ENCODE assay signal across 18 cellular contexts in the genomic region with DNA sequence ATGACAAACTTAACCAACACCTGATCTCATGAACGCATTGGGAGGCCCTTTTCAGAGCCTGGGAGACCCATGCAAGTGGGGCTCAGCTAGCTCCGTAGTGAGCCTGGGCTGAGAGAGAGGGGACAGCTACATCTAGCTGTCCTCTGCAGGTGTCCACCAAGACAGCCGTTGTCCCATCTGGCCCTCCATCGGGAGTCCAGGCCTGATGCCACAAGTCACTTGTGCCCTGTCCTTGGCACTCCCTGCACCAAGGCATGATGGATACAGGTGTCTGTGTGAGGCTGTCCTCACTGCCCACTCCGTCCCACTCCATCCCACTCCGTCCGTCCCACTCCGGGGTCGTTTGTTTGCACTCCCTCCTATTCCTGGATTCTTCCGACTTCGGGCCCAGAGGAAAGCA. TPM values are rescaled to one million over a fixed set of nuclear protein-coding genes. Genes with fewer than 3 reads are reported as not detected.
DNase-seq lines count a peak whose midpoint lies in the region; ATAC-seq and TF ChIP-seq lines count a peak whose summit lies in the region.
"Had no signal": no experiment of that assay in that cellular context is flagged by ENCODE, and none has a peak within 500 bp of the region (broad histone marks: within the 10 kb centered on the region; RNA-seq: fewer than 3 reads in every experiment).

No MANE protein-coding gene starts in this region.

- H3K27ac ChIP-seq in coronary artery (no peak overlapping the region), neural progenitor cell (no peak overlapping the region)
- H3K27ac ChIP-seq: BLaER1, esophagus muscularis mucosa, KMS-11 had no signal

- intact Hi-C loops in activated CD4-positive, alpha-beta T cell treated with anti-CD3 and anti-CD28 coated beads for 36 hours (cut with DNase I, micrococcal nuclease): no loop called here

- no peak for ATAC-seq in activated CD4-positive, alpha-beta T cell treated with anti-CD3 and anti-CD28 coated beads for 36 hours
- ATAC-seq in stimulated activated naive B cell treated with anti-CD40 and anti-IgM and Interleukin-4, amounts not matched to agents 10 μg/mL and 1 μg/mL and 100 μg/mL, for 72 hours (replicated peaks): no peak

- H3K36me3 Mint-ChIP-seq in activated CD4-positive, alpha-beta T cell treated with anti-CD3 and anti-CD28 coated beads for 36 hours (ENCODE audit: low read depth): peaks cover 11% of the 10 kb centered on the region
- peaks cover 17% of the 10 kb centered on the region for H3K36me3 Mint-ChIP-seq in neural progenitor cell
- peaks cover 8 to 9% of the 10 kb centered on the region in 2 donors for H3K36me3 Mint-ChIP-seq in stimulated activated naive B cell treated with anti-CD40 and anti-IgM and Interleukin-4, amounts not matched to agents 10 μg/mL and 1 μg/mL and 100 μg/mL, for 72 hours

- peaks cover 24% of the 10 kb centered on the region for H4K20me1 ChIP-seq in neural progenitor cell (ENCODE audit: low read depth)

- no peaks in the 10 kb centered on the region for H3K27me3 Mint-ChIP-seq in activated CD4-positive, alpha-beta T cell treated with anti-CD3 and anti-CD28 coated beads for 36 hours
- peaks cover 3% of the 10 kb centered on the region for H3K27me3 Mint-ChIP-seq in neural progenitor cell (ENCODE audit: insufficient read depth, low read depth)
- H3K27me3 Mint-ChIP-seq in stimulated activated naive B cell treated with anti-CD40 and anti-IgM and Interleukin-4, amounts not matched to agents 10 μg/mL and 1 μg/mL and 100 μg/mL, for 72 hours: no peaks in the 10 kb centered on the region

- H3K36me3 ChIP-seq in H7 (replicated peaks; ENCODE audit: control insufficient read depth, insufficient read depth, low read length) (peaks cover 5% of the 10 kb centered on the region), neural progenitor cell (no peaks in the 10 kb centered on the region)

- peaks cover 2% of the 10 kb centered on the region for H3K9me3 Mint-ChIP-seq in activated CD4-positive, alpha-beta T cell treated with anti-CD3 and anti-CD28 coated beads for 36 hours (ENCODE audit: low read depth)
- peaks cover 43% of the 10 kb centered on the region for H3K9me3 Mint-ChIP-seq in neural progenitor cell
- peaks cover 1 to 3% of the 10 kb centered on the region in 2 donors for H3K9me3 Mint-ChIP-seq in stimulated activated naive B cell treated with anti-CD40 and anti-IgM and Interleukin-4, amounts not matched to agents 10 μg/mL and 1 μg/mL and 100 μg/mL, for 72 hours

- DNase-seq in activated CD4-positive, alpha-beta T cell treated with anti-CD3 and anti-CD28 coated beads for 36 hours: no peak
- no peak for DNase-seq in activated CD4-positive, alpha-beta T cell treated with anti-CD3 and anti-CD28 coated beads, Interleukin-2, amount 50 U/mL, for 1 hour
- DNase-seq in H7 (peak; percentile 14), coronary artery (ENCODE audit: low spot score) (peak; percentile 71), neural progenitor cell (ENCODE audit: low spot score) (no peak), MV-4-11 (lab: John Stamatoyannopoulos, UW) (no peak)
- no peak for DNase-seq in stimulated activated CD4-positive, alpha-beta T cell treated with anti-CD3 and anti-CD28 coated beads, Interleukin-2, amount 100 ng/mL, for 24 hours
- no peak for DNase-seq in stimulated activated naive B cell treated with anti-CD40 and anti-IgM and Interleukin-4, amounts not matched to agents 10 μg/mL and 1 μg/mL and 100 μg/mL, for 72 hours
- DNase-seq: activated CD4-positive, alpha-beta T cell treated with anti-CD3 and anti-CD28 coated beads for 1 hour; DMS153; HFFc6; NCI-H1092 treated with DMSO at 0.1 percent for 48 hours; NCI-H524 treated with DMSO at 0.1 percent for 48 hours; stimulated activated CD4-positive, alpha-beta T cell treated with anti-CD3 and anti-CD28 coated beads, Interleukin-12 subunit alpha, Interleukin-12 subunit beta, amount 100 ng/mL, for 4 hours; T1000 had no signal

- peaks cover 32% of the 10 kb centered on the region for H3K79me2 ChIP-seq in neural progenitor cell (ENCODE audit: low read depth)

- peaks cover 14% of the 10 kb centered on the region for H3K9me3 ChIP-seq in neural progenitor cell (ENCODE audit: low read depth)
- H3K9me3 ChIP-seq: esophagus muscularis mucosa had no signal

- no peak for TF ChIP-seq CTCF in coronary artery (IDR thresholded peaks at IDR 0.05)
- TF ChIP-seq CTCF in neural progenitor cell (IDR thresholded peaks at IDR 0.05): no peak

- CTCF ChIA-PET in activated CD4-positive, alpha-beta T cell treated with anti-CD3 and anti-CD28 coated beads for 36 hours (lab: Charles Lee): no interaction called here

- H3K27me3 ChIP-seq in H7 (ENCODE audit: control insufficient read depth, insufficient read depth, low read length) (no peaks in the 10 kb centered on the region), neural progenitor cell (no peaks in the 10 kb centered on the region)
- H3K27me3 ChIP-seq: BLaER1, esophagus muscularis mucosa had no signal

- no peak overlapping the region for H3K9ac ChIP-seq in neural progenitor cell
- H3K9ac ChIP-seq: BLaER1, KMS-11 had no signal

- peaks cover 16% of the 10 kb centered on the region for H3K4me1 Mint-ChIP-seq in activated CD4-positive, alpha-beta T cell treated with anti-CD3 and anti-CD28 coated beads for 36 hours
- H3K4me1 Mint-ChIP-seq in neural progenitor cell: peaks cover 7% of the 10 kb centered on the region
- peaks cover 8 to 23% of the 10 kb centered on the region in 2 donors for H3K4me1 Mint-ChIP-seq in stimulated activated naive B cell treated with anti-CD40 and anti-IgM and Interleukin-4, amounts not matched to agents 10 μg/mL and 1 μg/mL and 100 μg/mL, for 72 hours

- H3K27ac Mint-ChIP-seq in activated CD4-positive, alpha-beta T cell treated with anti-CD3 and anti-CD28 coated beads for 36 hours: no peak overlapping the region
- H3K27ac Mint-ChIP-seq in neural progenitor cell: no peak overlapping the region
- H3K27ac Mint-ChIP-seq in stimulated activated naive B cell treated with anti-CD40 and anti-IgM and Interleukin-4, amounts not matched to agents 10 μg/mL and 1 μg/mL and 100 μg/mL, for 72 hours: no peak overlapping the region
- H3K27ac Mint-ChIP-seq: HFFc6 had no signal

- H3K4me3 Mint-ChIP-seq in activated CD4-positive, alpha-beta T cell treated with anti-CD3 and anti-CD28 coated beads for 36 hours: peak overlapping the region; percentile 38
- peak overlapping the region; percentile 73 for H3K4me3 Mint-ChIP-seq in neural progenitor cell
- peak overlapping the region in 1 of 2 donors; percentile 9 for H3K4me3 Mint-ChIP-seq in stimulated activated naive B cell treated with anti-CD40 and anti-IgM and Interleukin-4, amounts not matched to agents 10 μg/mL and 1 μg/mL and 100 μg/mL, for 72 hours
- H3K4me3 Mint-ChIP-seq: HFFc6 had no signal

- no peak overlapping the region for H3K4me2 ChIP-seq in neural progenitor cell
- H3K4me2 ChIP-seq: BLaER1, KMS-11 had no signal

- H2AFZ ChIP-seq in neural progenitor cell (replicated peaks): no peak overlapping the region

- H3F3A ChIP-seq in neural progenitor cell (ENCODE audit: low read depth): peaks cover 4% of the 10 kb centered on the region

- POLR2A ChIA-PET in activated CD4-positive, alpha-beta T cell treated with anti-CD3 and anti-CD28 coated beads for 36 hours (lab: Charles Lee): no interaction called here

- H3K4me1 ChIP-seq in neural progenitor cell: peaks cover 10% of the 10 kb centered on the region

- no peak overlapping the region for H3K4me3 ChIP-seq in H7 (ENCODE audit: insufficient read depth, low read depth, low read length)
- no peak overlapping the region for H3K4me3 ChIP-seq in coronary artery
- H3K4me3 ChIP-seq in neural progenitor cell: no peak overlapping the region
- H3K4me3 ChIP-seq: BLaER1, esophagus muscularis mucosa had no signal

RNA-seq across cellular contexts. Expression of gene EDF1, which starts 2.5 kb away (rescaled TPM):
- 100 to 1,000 TPM; 282 to 320 TPM for total RNA-seq in activated CD4-positive, alpha-beta T cell treated with anti-CD3 and anti-CD28 coated beads for 36 hours
- total RNA-seq in H7 (2014; rRNA removed; shearing (Covaris generic)): 213 and 240 TPM in 2 replicates
- 269 and 293 TPM in 2 replicates for total RNA-seq in neural progenitor cell (ENCODE audit: low replicate concordance)

RNA-seq across cellular contexts. Expression of gene MAMDC4, which starts 16.5 kb away (rescaled TPM):
- total RNA-seq in activated CD4-positive, alpha-beta T cell treated with anti-CD3 and anti-CD28 coated beads for 36 hours: 10 to 100 TPM; 16.6 to 17.5 TPM
- 1.2 and 3.0 TPM in 2 replicates for total RNA-seq in H7 (2014; rRNA removed; shearing (Covaris generic))
- 2.6 and 8.3 TPM in 2 replicates for total RNA-seq in neural progenitor cell (ENCODE audit: low replicate concordance)

RNA-seq across cellular contexts. Expression of gene TRAF2, which starts 17.7 kb away (rescaled TPM):
- total RNA-seq in activated CD4-positive, alpha-beta T cell treated with anti-CD3 and anti-CD28 coated beads for 36 hours: 10 to 100 TPM; 37.4 to 46.2 TPM
- total RNA-seq in H7 (2014; rRNA removed; shearing (Covaris generic)): 40.9 and 48.6 TPM in 2 replicates
- total RNA-seq in neural progenitor cell (ENCODE audit: low replicate concordance): 16.1 and 33.9 TPM in 2 replicates

RNA-seq across cellular contexts. Expression of gene PHPT1, which starts 19.4 kb away (rescaled TPM):
- 10 to 100 TPM; 94.5 to 98.9 TPM for total RNA-seq in activated CD4-positive, alpha-beta T cell treated with anti-CD3 and anti-CD28 coated beads for 36 hours
- total RNA-seq in H7 (2014; rRNA removed; shearing (Covaris generic)): 68.2 and 75.5 TPM in 2 replicates
- total RNA-seq in neural progenitor cell (ENCODE audit: low replicate concordance): 58.8 and 110 TPM in 2 replicates

RNA-seq across cellular contexts. Expression of gene AJM1, which starts 26.4 kb away (rescaled TPM):
- total RNA-seq in activated CD4-positive, alpha-beta T cell treated with anti-CD3 and anti-CD28 coated beads for 36 hours: 1 to 10 TPM; 4.3 to 4.8 TPM
- 0.14 and 0.52 TPM in 2 replicates for total RNA-seq in H7 (2014; rRNA removed; shearing (Covaris generic))
- total RNA-seq in neural progenitor cell (ENCODE audit: low replicate concordance): 0.77 TPM in 1 of 2 replicates, not detected in the other

Comparison
In these comparisons a context has a peak if more than half of its experiments do, and no peak if none do; other contexts are left out.
1. DNase-seq: peak in H7 (single experiment) and coronary artery (single experiment); none in activated CD4-positive, alpha-beta T cell treated with anti-CD3 and anti-CD28 coated beads for 36 hours (single experiment), activated CD4-positive, alpha-beta T cell treated with anti-CD3 and anti-CD28 coated beads, Interleukin-2, amount 50 U/mL, for 1 hour (single experiment), neural progenitor cell (single experiment), stimulated activated CD4-positive, alpha-beta T cell treated with anti-CD3 and anti-CD28 coated beads, Interleukin-2, amount 100 ng/mL, for 24 hours (0 of 2), MV-4-11 (single experiment) and stimulated activated naive B cell treated with anti-CD40 and anti-IgM and Interleukin-4, amounts not matched to agents 10 μg/mL and 1 μg/mL and 100 μg/mL, for 72 hours (single experiment).